ENCODE assay signal across 8 cellular contexts in genomic region chr3:9951598-9951961, GRCh38. TPM values are rescaled to one million over a fixed set of nuclear protein-coding genes. Genes with fewer than 3 reads are reported as not detected.
DNase-seq lines count a peak whose midpoint lies in the region; ATAC-seq and TF ChIP-seq lines count a peak whose summit lies in the region.

No MANE protein-coding gene starts in this region.

- no peaks in the 10 kb centered on the region for H3K27me3 Mint-ChIP-seq in activated T-helper 1 cell treated with anti-CD3 and anti-CD28 coated beads, Interleukin-12 subunit alpha, Interleukin-12 subunit beta, Interleukin-2, Interleukin-4 antibody, amounts not matched to agents 30 ng/mL and 10 ng/mL and 1 ng/mL, durations not matched to agents 14 hours and 24 hours and 36 hours (ENCODE audit: insufficient read depth)

- peaks cover 14% of the 10 kb centered on the region for H3K4me1 Mint-ChIP-seq in activated T-helper 1 cell treated with anti-CD3 and anti-CD28 coated beads, Interleukin-12 subunit alpha, Interleukin-12 subunit beta, Interleukin-2, Interleukin-4 antibody, amounts not matched to agents 30 ng/mL and 10 ng/mL and 1 ng/mL, durations not matched to agents 14 hours and 24 hours and 36 hours (ENCODE audit: low read depth)

- no peak for TF ChIP-seq POLR2A in GM18505 (IDR thresholded peaks at IDR 0.05; ENCODE audit: borderline replicate concordance, extremely low read depth, insufficient read depth, insufficient read length)

- intact Hi-C loops in Right ventricle myocardium inferior (cut with DNase I): no loop called here
- intact Hi-C loops in activated T-helper 1 cell treated with anti-CD3 and anti-CD28 coated beads, Interleukin-12 subunit alpha, Interleukin-12 subunit beta, Interleukin-2, Interleukin-4 antibody, amounts not matched to agents 30 ng/mL and 10 ng/mL and 1 ng/mL, durations not matched to agents 14 hours and 24 hours and 36 hours (cut with micrococcal nuclease): loop anchor here (5.0 kb wide), 1 partner anchor 159 kb away; the partner anchor contains the start of genes ARPC4 and TADA3
- intact Hi-C loops in upper lobe of right lung (cut with DNase I): no loop called here

- H3K4me3 Mint-ChIP-seq in activated T-helper 1 cell treated with anti-CD3 and anti-CD28 coated beads, Interleukin-12 subunit alpha, Interleukin-12 subunit beta, Interleukin-2, Interleukin-4 antibody, amounts not matched to agents 30 ng/mL and 10 ng/mL and 1 ng/mL, durations not matched to agents 14 hours and 24 hours and 36 hours: peak overlapping the region; percentile 90

- H3K27ac ChIP-seq in right atrium auricular region (no peak overlapping the region), upper lobe of right lung (no peak overlapping the region)

- H3K27me3 ChIP-seq in right atrium auricular region (no peaks in the 10 kb centered on the region), kidney epithelial cell (ENCODE audit: control insufficient read depth, insufficient read depth, low read length) (no peaks in the 10 kb centered on the region), upper lobe of right lung (no peaks in the 10 kb centered on the region)

- H3K4me3 ChIP-seq in right atrium auricular region (peak overlapping the region; percentile 41 to 55), kidney epithelial cell (ENCODE audit: low read depth, low read length) (peak overlapping the region; percentile 64), upper lobe of right lung (peak overlapping the region; percentile 52)

- peaks cover 3% of the 10 kb centered on the region for H3K36me3 Mint-ChIP-seq in activated T-helper 1 cell treated with anti-CD3 and anti-CD28 coated beads, Interleukin-12 subunit alpha, Interleukin-12 subunit beta, Interleukin-2, Interleukin-4 antibody, amounts not matched to agents 30 ng/mL and 10 ng/mL and 1 ng/mL, durations not matched to agents 14 hours and 24 hours and 36 hours (ENCODE audit: low read depth)

- H3K9me3 Mint-ChIP-seq in activated T-helper 1 cell treated with anti-CD3 and anti-CD28 coated beads, Interleukin-12 subunit alpha, Interleukin-12 subunit beta, Interleukin-2, Interleukin-4 antibody, amounts not matched to agents 30 ng/mL and 10 ng/mL and 1 ng/mL, durations not matched to agents 14 hours and 24 hours and 36 hours: no peaks in the 10 kb centered on the region

- H3K9me3 ChIP-seq in right atrium auricular region: no peaks in the 10 kb centered on the region
- no peaks in the 10 kb centered on the region for H3K9me3 ChIP-seq in upper lobe of right lung

- peaks cover 0 to 26% of the 10 kb centered on the region in 2 donors for H3K4me1 ChIP-seq in right atrium auricular region
- H3K4me1 ChIP-seq in upper lobe of right lung: peaks cover 10% of the 10 kb centered on the region

- no peak for TF ChIP-seq CTCF in right atrium auricular region (IDR thresholded peaks at IDR 0.05)
- TF ChIP-seq CTCF in kidney epithelial cell (IDR thresholded peaks at IDR 0.05; ENCODE audit: insufficient read depth, low read length, poor library complexity, severe bottlenecking): no peak
- no peak for TF ChIP-seq CTCF in upper lobe of right lung (IDR thresholded peaks at IDR 0.05)

- no peaks in the 10 kb centered on the region for H3K36me3 ChIP-seq in right atrium auricular region
- H3K36me3 ChIP-seq in kidney epithelial cell (ENCODE audit: control insufficient read depth, insufficient read depth, low read length): no peaks in the 10 kb centered on the region
- no peaks in the 10 kb centered on the region for H3K36me3 ChIP-seq in upper lobe of right lung

- no peak for ATAC-seq in Right ventricle myocardium inferior
- ATAC-seq in upper lobe of right lung: no peak
- ATAC-seq in GM18505 (IDR thresholded peaks at IDR 0.05; ENCODE audit: unreplicated experiment): no peak

- H3K27ac Mint-ChIP-seq in activated T-helper 1 cell treated with anti-CD3 and anti-CD28 coated beads, Interleukin-12 subunit alpha, Interleukin-12 subunit beta, Interleukin-2, Interleukin-4 antibody, amounts not matched to agents 30 ng/mL and 10 ng/mL and 1 ng/mL, durations not matched to agents 14 hours and 24 hours and 36 hours: peak overlapping the region; percentile 27

- DNase-seq in right atrium auricular region (ENCODE audit: low spot score): no peak
- no peak for DNase-seq in Right ventricle myocardium inferior (ENCODE audit: missing footprints)
- DNase-seq in activated T-helper 1 cell treated with anti-CD3 and anti-CD28 coated beads, Interleukin-12 subunit alpha, Interleukin-12 subunit beta, Interleukin-2, Interleukin-4 antibody, amounts not matched to agents 30 ng/mL and 10 ng/mL and 1 ng/mL, durations not matched to agents 14 hours and 24 hours and 36 hours (ENCODE audit: low spot score): no peak
- no peak for DNase-seq in kidney epithelial cell (ENCODE audit: low read depth)
- DNase-seq in upper lobe of right lung: no peak
- DNase-seq in NOMO-1 treated with DMSO at 0.1 percent for 48 hours (lab: John Stamatoyannopoulos, UW; ENCODE audit: unreplicated experiment): no peak
- DNase-seq in LoVo (ENCODE audit: low spot score): no peak

RNA-seq across cellular contexts. Expression of gene PRRT3, which starts 0.6 kb away (rescaled TPM):
- total RNA-seq in right atrium auricular region: 1 to 10 TPM; 1.4 to 1.9 TPM
- total RNA-seq in Right ventricle myocardium inferior: 0.57 TPM
- total RNA-seq in activated T-helper 1 cell treated with anti-CD3 and anti-CD28 coated beads, Interleukin-12 subunit alpha, Interleukin-12 subunit beta, Interleukin-2, Interleukin-4 antibody, amounts not matched to agents 30 ng/mL and 10 ng/mL and 1 ng/mL, durations not matched to agents 14 hours and 24 hours and 36 hours: 16.4 and 16.8 TPM in 2 replicates
- total RNA-seq in kidney epithelial cell: 2.1 and 2.3 TPM in 2 replicates
- total RNA-seq in upper lobe of right lung: 1.4 TPM

RNA-seq across cellular contexts. Expression of gene CRELD1, which starts 17.9 kb away (rescaled TPM):
- total RNA-seq in right atrium auricular region (10 to 100 TPM; 63.9 to 79.0 TPM), Right ventricle myocardium inferior (67.5 TPM), kidney epithelial cell (43.0 and 58.0 TPM in 2 replicates), upper lobe of right lung (51.4 TPM)
- total RNA-seq in activated T-helper 1 cell treated with anti-CD3 and anti-CD28 coated beads, Interleukin-12 subunit alpha, Interleukin-12 subunit beta, Interleukin-2, Interleukin-4 antibody, amounts not matched to agents 30 ng/mL and 10 ng/mL and 1 ng/mL, durations not matched to agents 14 hours and 24 hours and 36 hours: 18.7 and 20.6 TPM in 2 replicates

RNA-seq across cellular contexts. Expression of gene IL17RC, which starts 34.7 kb away (rescaled TPM):
- total RNA-seq in right atrium auricular region (10 to 100 TPM; 32.5 to 49.1 TPM), Right ventricle myocardium inferior (33.7 TPM), kidney epithelial cell (37.3 and 39.6 TPM in 2 replicates), upper lobe of right lung (26.9 TPM)
- total RNA-seq in activated T-helper 1 cell treated with anti-CD3 and anti-CD28 coated beads, Interleukin-12 subunit alpha, Interleukin-12 subunit beta, Interleukin-2, Interleukin-4 antibody, amounts not matched to agents 30 ng/mL and 10 ng/mL and 1 ng/mL, durations not matched to agents 14 hours and 24 hours and 36 hours: 0.64 and 0.83 TPM in 2 replicates

RNA-seq across cellular contexts. Expression of gene EMC3, which starts 35.1 kb away (rescaled TPM):
- total RNA-seq in right atrium auricular region (100 to 1,000 TPM in 1 of 2 donors, 10 to 100 TPM in 1; 69.8 to 111 TPM), Right ventricle myocardium inferior (108 TPM), kidney epithelial cell (58.1 and 63.4 TPM in 2 replicates), upper lobe of right lung (79.4 TPM)
- total RNA-seq in activated T-helper 1 cell treated with anti-CD3 and anti-CD28 coated beads, Interleukin-12 subunit alpha, Interleukin-12 subunit beta, Interleukin-2, Interleukin-4 antibody, amounts not matched to agents 30 ng/mL and 10 ng/mL and 1 ng/mL, durations not matched to agents 14 hours and 24 hours and 36 hours: 38.8 and 43.1 TPM in 2 replicates

RNA-seq across cellular contexts. Expression of gene IL17RE, which starts 48.9 kb away (rescaled TPM):
- 1 to 10 TPM in 1 of 2 donors, under 1 TPM in 1; 0.89 to 2.6 TPM for total RNA-seq in right atrium auricular region
- total RNA-seq in Right ventricle myocardium inferior: 0.78 TPM
- 3.2 and 3.5 TPM in 2 replicates for total RNA-seq in activated T-helper 1 cell treated with anti-CD3 and anti-CD28 coated beads, Interleukin-12 subunit alpha, Interleukin-12 subunit beta, Interleukin-2, Interleukin-4 antibody, amounts not matched to agents 30 ng/mL and 10 ng/mL and 1 ng/mL, durations not matched to agents 14 hours and 24 hours and 36 hours
- 2.8 and 3.6 TPM in 2 replicates for total RNA-seq in kidney epithelial cell
- total RNA-seq in upper lobe of right lung: 22.6 TPM

Comparison
In these comparisons a context has a peak if more than half of its experiments do, and no peak if none do; other contexts are left out.
1. RNA of gene IL17RC, which starts 34.7 kb away (total RNA-seq): 32.5 to 49.1 TPM in right atrium auricular region, 37.3 to 39.6 TPM in kidney epithelial cell, 33.7 TPM in Right ventricle myocardium inferior (single experiment) and 26.9 TPM in upper lobe of right lung (single experiment); 0.64 to 0.83 TPM in activated T-helper 1 cell treated with anti-CD3 and anti-CD28 coated beads, Interleukin-12 subunit alpha, Interleukin-12 subunit beta, Interleukin-2, Interleukin-4 antibody, amounts not matched to agents 30 ng/mL and 10 ng/mL and 1 ng/mL, durations not matched to agents 14 hours and 24 hours and 36 hours; every median in the first group is over 10 times any median in the second.
2. Peak in every context shown above with its lines, with median percentiles within 50 percentile points of each other: H3K4me3 ChIP-seq.